Comparison of ENCODE assay signal across 1 cellular context in the genomic region with DNA sequence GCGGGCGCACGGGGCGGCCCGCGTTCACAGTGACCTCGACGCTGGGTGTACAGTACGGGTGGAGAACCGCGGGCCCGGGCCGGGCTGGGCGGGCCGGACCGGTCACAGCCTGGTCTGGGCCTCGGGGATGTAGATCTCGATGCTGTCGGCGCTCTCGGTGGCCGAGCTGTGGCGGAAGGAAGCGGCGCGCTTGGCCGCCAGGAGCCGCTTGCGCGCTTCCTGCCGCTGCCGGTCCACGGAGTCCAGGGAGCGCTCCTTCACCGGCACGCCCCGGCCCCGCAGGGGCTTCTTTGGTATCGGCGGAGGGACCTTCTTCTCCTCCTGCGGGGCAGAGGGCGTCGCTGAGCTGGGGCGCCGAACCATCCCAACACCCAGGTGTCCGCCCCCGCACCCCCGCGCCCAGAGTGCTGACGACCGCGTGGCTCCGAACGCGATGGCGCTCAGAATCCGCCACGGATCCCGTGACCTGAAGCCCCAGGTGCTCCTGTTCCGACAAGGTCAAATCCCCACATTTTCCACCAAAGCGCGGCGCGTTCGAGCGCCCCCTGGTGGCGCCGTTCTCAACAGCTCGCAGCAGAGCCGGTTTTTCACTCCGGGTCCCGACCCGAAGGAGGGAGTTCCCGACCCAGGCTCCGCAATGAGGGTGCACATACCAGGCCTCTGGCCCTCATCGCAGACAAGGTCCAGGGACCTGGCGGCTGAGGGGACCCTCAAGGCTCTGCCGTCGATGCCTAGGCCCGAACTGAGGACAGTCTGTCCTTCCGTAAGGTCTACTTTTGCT.
TF ChIP-seq lines count a peak whose summit lies in the region.

No MANE protein-coding gene starts in this region.

TF ChIP-seq in K562, 482 proteins besides CTCF, POLR2A, EP300 and RAD21 (continued from another document and continues in another):
- TF ChIP-seq, protein P1, sequence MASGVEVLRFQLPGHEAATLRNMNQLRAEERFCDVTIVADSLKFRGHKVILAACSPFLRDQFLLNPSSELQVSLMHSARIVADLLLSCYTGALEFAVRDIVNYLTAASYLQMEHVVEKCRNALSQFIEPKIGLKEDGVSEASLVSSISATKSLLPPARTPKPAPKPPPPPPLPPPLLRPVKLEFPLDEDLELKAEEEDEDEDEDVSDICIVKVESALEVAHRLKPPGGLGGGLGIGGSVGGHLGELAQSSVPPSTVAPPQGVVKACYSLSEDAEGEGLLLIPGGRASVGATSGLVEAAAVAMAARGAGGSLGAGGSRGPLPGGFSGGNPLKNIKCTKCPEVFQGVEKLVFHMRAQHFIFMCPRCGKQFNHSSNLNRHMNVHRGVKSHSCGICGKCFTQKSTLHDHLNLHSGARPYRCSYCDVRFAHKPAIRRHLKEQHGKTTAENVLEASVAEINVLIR (CRISPR knock-in tag; IDR thresholded peaks at IDR 0.05), result no peak
- TF ChIP-seq, protein P2, sequence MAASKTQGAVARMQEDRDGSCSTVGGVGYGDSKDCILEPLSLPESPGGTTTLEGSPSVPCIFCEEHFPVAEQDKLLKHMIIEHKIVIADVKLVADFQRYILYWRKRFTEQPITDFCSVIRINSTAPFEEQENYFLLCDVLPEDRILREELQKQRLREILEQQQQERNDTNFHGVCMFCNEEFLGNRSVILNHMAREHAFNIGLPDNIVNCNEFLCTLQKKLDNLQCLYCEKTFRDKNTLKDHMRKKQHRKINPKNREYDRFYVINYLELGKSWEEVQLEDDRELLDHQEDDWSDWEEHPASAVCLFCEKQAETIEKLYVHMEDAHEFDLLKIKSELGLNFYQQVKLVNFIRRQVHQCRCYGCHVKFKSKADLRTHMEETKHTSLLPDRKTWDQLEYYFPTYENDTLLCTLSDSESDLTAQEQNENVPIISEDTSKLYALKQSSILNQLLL (CRISPR knock-in tag; IDR thresholded peaks at IDR 0.05; ENCODE audit: borderline replicate concordance), result no peak
- TF ChIP-seq MTF1 (CRISPR knock-in tag; IDR thresholded peaks at IDR 0.05; ENCODE audit: borderline replicate concordance) (no peak), MAFK (IDR thresholded peaks at IDR 0.05; ENCODE audit: low read length) (no peak), RCOR1 (IDR thresholded peaks at IDR 0.05; ENCODE audit: borderline replicate concordance in 1 of 2, low read depth in 2 of 2, low read length in 2 of 2) (no peak; a peak in 1 of 4 replicates), IFI16 (CRISPR knock-in tag; IDR thresholded peaks at IDR 0.05) (no peak), NUFIP1 (IDR thresholded peaks at IDR 0.05; ENCODE audit: partially characterized antibody) (no peak), ZFX (CRISPR knock-in tag; IDR thresholded peaks at IDR 0.05) (no peak), CBX3 (IDR thresholded peaks at IDR 0.05; ENCODE audit: borderline replicate concordance in 1 of 2, low read length in 2 of 2) (peak in 1 of 2 experiments; percentile 60; a peak in 1 of 3 replicates), ZNF57 (CRISPR knock-in tag; IDR thresholded peaks at IDR 0.05) (no peak), CBX1 (IDR thresholded peaks at IDR 0.05; ENCODE audit: low read depth) (no peak), HDAC8 (tag; IDR thresholded peaks at IDR 0.05) (no peak; the same call in 1 of the 2 replicates), GATAD2A (IDR thresholded peaks at IDR 0.05) (0 out of 2 replicates have a peak, but pooled peaks have one; percentile 65), NR3C1 (CRISPR knock-in tag; IDR thresholded peaks at IDR 0.05) (no peak), ADNP (tag; IDR thresholded peaks at IDR 0.05) (no peak), TRIM24 (IDR thresholded peaks at IDR 0.05) (no peak), CHCHD3 (CRISPR knock-in tag; IDR thresholded peaks at IDR 0.05) (no peak), KLF10 (CRISPR knock-in tag; IDR thresholded peaks at IDR 0.05) (no peak), BRF1 (IDR thresholded peaks at IDR 0.05; ENCODE audit: borderline replicate concordance, extremely low read depth, insufficient read length) (no peak), ZNF354B (CRISPR knock-in tag; IDR thresholded peaks at IDR 0.05) (no peak)
- TF ChIP-seq, protein P3, sequence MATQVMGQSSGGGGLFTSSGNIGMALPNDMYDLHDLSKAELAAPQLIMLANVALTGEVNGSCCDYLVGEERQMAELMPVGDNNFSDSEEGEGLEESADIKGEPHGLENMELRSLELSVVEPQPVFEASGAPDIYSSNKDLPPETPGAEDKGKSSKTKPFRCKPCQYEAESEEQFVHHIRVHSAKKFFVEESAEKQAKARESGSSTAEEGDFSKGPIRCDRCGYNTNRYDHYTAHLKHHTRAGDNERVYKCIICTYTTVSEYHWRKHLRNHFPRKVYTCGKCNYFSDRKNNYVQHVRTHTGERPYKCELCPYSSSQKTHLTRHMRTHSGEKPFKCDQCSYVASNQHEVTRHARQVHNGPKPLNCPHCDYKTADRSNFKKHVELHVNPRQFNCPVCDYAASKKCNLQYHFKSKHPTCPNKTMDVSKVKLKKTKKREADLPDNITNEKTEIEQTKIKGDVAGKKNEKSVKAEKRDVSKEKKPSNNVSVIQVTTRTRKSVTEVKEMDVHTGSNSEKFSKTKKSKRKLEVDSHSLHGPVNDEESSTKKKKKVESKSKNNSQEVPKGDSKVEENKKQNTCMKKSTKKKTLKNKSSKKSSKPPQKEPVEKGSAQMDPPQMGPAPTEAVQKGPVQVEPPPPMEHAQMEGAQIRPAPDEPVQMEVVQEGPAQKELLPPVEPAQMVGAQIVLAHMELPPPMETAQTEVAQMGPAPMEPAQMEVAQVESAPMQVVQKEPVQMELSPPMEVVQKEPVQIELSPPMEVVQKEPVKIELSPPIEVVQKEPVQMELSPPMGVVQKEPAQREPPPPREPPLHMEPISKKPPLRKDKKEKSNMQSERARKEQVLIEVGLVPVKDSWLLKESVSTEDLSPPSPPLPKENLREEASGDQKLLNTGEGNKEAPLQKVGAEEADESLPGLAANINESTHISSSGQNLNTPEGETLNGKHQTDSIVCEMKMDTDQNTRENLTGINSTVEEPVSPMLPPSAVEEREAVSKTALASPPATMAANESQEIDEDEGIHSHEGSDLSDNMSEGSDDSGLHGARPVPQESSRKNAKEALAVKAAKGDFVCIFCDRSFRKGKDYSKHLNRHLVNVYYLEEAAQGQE (CRISPR knock-in tag; IDR thresholded peaks at IDR 0.05; ENCODE audit: low read depth), result 0 out of 2 replicates have a peak, but pooled peaks have one; percentile 44
- TF ChIP-seq, protein P4, sequence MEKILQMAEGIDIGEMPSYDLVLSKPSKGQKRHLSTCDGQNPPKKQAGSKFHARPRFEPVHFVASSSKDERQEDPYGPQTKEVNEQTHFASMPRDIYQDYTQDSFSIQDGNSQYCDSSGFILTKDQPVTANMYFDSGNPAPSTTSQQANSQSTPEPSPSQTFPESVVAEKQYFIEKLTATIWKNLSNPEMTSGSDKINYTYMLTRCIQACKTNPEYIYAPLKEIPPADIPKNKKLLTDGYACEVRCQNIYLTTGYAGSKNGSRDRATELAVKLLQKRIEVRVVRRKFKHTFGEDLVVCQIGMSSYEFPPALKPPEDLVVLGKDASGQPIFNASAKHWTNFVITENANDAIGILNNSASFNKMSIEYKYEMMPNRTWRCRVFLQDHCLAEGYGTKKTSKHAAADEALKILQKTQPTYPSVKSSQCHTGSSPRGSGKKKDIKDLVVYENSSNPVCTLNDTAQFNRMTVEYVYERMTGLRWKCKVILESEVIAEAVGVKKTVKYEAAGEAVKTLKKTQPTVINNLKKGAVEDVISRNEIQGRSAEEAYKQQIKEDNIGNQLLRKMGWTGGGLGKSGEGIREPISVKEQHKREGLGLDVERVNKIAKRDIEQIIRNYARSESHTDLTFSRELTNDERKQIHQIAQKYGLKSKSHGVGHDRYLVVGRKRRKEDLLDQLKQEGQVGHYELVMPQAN (IDR thresholded peaks at IDR 0.05; ENCODE audit: borderline replicate concordance), result no peak
- TF ChIP-seq, protein P5, sequence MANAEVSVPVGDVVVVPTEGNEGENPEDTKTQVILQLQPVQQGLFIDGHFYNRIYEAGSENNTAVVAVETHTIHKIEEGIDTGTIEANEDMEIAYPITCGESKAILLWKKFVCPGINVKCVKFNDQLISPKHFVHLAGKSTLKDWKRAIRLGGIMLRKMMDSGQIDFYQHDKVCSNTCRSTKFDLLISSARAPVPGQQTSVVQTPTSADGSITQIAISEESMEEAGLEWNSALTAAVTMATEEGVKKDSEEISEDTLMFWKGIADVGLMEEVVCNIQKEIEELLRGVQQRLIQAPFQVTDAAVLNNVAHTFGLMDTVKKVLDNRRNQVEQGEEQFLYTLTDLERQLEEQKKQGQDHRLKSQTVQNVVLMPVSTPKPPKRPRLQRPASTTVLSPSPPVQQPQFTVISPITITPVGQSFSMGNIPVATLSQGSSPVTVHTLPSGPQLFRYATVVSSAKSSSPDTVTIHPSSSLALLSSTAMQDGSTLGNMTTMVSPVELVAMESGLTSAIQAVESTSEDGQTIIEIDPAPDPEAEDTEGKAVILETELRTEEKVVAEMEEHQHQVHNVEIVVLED (CRISPR knock-in tag; IDR thresholded peaks at IDR 0.05), result no peak
- TF ChIP-seq, protein P6, sequence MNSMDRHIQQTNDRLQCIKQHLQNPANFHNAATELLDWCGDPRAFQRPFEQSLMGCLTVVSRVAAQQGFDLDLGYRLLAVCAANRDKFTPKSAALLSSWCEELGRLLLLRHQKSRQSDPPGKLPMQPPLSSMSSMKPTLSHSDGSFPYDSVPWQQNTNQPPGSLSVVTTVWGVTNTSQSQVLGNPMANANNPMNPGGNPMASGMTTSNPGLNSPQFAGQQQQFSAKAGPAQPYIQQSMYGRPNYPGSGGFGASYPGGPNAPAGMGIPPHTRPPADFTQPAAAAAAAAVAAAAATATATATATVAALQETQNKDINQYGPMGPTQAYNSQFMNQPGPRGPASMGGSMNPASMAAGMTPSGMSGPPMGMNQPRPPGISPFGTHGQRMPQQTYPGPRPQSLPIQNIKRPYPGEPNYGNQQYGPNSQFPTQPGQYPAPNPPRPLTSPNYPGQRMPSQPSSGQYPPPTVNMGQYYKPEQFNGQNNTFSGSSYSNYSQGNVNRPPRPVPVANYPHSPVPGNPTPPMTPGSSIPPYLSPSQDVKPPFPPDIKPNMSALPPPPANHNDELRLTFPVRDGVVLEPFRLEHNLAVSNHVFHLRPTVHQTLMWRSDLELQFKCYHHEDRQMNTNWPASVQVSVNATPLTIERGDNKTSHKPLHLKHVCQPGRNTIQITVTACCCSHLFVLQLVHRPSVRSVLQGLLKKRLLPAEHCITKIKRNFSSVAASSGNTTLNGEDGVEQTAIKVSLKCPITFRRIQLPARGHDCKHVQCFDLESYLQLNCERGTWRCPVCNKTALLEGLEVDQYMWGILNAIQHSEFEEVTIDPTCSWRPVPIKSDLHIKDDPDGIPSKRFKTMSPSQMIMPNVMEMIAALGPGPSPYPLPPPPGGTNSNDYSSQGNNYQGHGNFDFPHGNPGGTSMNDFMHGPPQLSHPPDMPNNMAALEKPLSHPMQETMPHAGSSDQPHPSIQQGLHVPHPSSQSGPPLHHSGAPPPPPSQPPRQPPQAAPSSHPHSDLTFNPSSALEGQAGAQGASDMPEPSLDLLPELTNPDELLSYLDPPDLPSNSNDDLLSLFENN (IDR thresholded peaks at IDR 0.05; ENCODE audit: low read depth in 2 of 2, low read length in 2 of 2), result no peak
- TF ChIP-seq, protein P7, sequence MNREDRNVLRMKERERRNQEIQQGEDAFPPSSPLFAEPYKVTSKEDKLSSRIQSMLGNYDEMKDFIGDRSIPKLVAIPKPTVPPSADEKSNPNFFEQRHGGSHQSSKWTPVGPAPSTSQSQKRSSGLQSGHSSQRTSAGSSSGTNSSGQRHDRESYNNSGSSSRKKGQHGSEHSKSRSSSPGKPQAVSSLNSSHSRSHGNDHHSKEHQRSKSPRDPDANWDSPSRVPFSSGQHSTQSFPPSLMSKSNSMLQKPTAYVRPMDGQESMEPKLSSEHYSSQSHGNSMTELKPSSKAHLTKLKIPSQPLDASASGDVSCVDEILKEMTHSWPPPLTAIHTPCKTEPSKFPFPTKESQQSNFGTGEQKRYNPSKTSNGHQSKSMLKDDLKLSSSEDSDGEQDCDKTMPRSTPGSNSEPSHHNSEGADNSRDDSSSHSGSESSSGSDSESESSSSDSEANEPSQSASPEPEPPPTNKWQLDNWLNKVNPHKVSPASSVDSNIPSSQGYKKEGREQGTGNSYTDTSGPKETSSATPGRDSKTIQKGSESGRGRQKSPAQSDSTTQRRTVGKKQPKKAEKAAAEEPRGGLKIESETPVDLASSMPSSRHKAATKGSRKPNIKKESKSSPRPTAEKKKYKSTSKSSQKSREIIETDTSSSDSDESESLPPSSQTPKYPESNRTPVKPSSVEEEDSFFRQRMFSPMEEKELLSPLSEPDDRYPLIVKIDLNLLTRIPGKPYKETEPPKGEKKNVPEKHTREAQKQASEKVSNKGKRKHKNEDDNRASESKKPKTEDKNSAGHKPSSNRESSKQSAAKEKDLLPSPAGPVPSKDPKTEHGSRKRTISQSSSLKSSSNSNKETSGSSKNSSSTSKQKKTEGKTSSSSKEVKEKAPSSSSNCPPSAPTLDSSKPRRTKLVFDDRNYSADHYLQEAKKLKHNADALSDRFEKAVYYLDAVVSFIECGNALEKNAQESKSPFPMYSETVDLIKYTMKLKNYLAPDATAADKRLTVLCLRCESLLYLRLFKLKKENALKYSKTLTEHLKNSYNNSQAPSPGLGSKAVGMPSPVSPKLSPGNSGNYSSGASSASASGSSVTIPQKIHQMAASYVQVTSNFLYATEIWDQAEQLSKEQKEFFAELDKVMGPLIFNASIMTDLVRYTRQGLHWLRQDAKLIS (CRISPR knock-in tag; IDR thresholded peaks at IDR 0.05), result no peak
- TF ChIP-seq, protein P8, sequence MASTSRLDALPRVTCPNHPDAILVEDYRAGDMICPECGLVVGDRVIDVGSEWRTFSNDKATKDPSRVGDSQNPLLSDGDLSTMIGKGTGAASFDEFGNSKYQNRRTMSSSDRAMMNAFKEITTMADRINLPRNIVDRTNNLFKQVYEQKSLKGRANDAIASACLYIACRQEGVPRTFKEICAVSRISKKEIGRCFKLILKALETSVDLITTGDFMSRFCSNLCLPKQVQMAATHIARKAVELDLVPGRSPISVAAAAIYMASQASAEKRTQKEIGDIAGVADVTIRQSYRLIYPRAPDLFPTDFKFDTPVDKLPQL (IDR thresholded peaks at IDR 0.05; ENCODE audit: extremely low read depth, insufficient read length), result no peak
- TF ChIP-seq, protein P9, sequence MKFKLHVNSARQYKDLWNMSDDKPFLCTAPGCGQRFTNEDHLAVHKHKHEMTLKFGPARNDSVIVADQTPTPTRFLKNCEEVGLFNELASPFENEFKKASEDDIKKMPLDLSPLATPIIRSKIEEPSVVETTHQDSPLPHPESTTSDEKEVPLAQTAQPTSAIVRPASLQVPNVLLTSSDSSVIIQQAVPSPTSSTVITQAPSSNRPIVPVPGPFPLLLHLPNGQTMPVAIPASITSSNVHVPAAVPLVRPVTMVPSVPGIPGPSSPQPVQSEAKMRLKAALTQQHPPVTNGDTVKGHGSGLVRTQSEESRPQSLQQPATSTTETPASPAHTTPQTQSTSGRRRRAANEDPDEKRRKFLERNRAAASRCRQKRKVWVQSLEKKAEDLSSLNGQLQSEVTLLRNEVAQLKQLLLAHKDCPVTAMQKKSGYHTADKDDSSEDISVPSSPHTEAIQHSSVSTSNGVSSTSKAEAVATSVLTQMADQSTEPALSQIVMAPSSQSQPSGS (CRISPR knock-in tag; IDR thresholded peaks at IDR 0.05), result no peak
- TF ChIP-seq, protein P10, sequence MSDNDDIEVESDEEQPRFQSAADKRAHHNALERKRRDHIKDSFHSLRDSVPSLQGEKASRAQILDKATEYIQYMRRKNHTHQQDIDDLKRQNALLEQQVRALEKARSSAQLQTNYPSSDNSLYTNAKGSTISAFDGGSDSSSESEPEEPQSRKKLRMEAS (CRISPR knock-in tag; IDR thresholded peaks at IDR 0.05), result peak; percentile 91
